26 cellular contexts compared by ENCODE assay signal in genomic region chr2:70381235-70381634, GRCh38.
DNase-seq lines count a peak whose midpoint lies in the region; ATAC-seq, FAIRE-seq and TF ChIP-seq lines count a peak whose summit lies in the region.
"Had no signal": no experiment of that assay in that cellular context is flagged by ENCODE, and none has a peak within 500 bp of the region (broad histone marks: within the 10 kb centered on the region; RNA-seq: fewer than 3 reads in every experiment).

No MANE protein-coding gene starts in this region.

- TF ChIP-seq EP300 in A549 (IDR thresholded peaks at IDR 0.05) = no peak

- TF ChIP-seq POLR2A in A549 (IDR thresholded peaks at IDR 0.05; ENCODE audit: low read length) = no peak

- H3K4me1 Mint-ChIP-seq in HFFc6 (ENCODE audit: low read depth) = peaks cover 32% of the 10 kb centered on the region
- H3K4me1 Mint-ChIP-seq in activated CD4-positive, alpha-beta memory T cell treated with anti-CD3 and anti-CD28 coated beads, Interleukin-2, amount 10 ng/mL, durations not matched to agents 7 days and 5 days = no peaks in the 10 kb centered on the region
- no peaks in the 10 kb centered on the region for H3K4me1 Mint-ChIP-seq in activated CD4-positive, alpha-beta memory T cell treated with anti-CD3 and anti-CD28 coated beads for 36 hours (ENCODE audit: low read depth)
- H3K4me1 Mint-ChIP-seq: naive B cell, T-cell had no signal

- no peaks in the 10 kb centered on the region for H3K27me3 ChIP-seq in RWPE2 (ENCODE audit: insufficient read depth, poor library complexity, severe bottlenecking)
- H3K27me3 ChIP-seq: cardiac muscle cell, suprapubic skin, vagina had no signal

- TF ChIP-seq RAD21 in A549 (conservative IDR thresholded peaks at IDR 0.05 in 1 of 2, IDR thresholded peaks at IDR 0.05 in 1 of 2) = no peak

- H3K27me3 Mint-ChIP-seq in HFFc6 (ENCODE audit: insufficient read depth) = no peaks in the 10 kb centered on the region
- peaks cover 15% of the 10 kb centered on the region for H3K27me3 Mint-ChIP-seq in activated CD4-positive, alpha-beta memory T cell treated with anti-CD3 and anti-CD28 coated beads, Interleukin-2, amount 10 ng/mL, durations not matched to agents 7 days and 5 days
- H3K27me3 Mint-ChIP-seq in activated CD4-positive, alpha-beta memory T cell treated with anti-CD3 and anti-CD28 coated beads for 36 hours = peaks cover 4% of the 10 kb centered on the region

- H3K27ac Mint-ChIP-seq in HFFc6 = peak overlapping the region; percentile 95
- H3K27ac Mint-ChIP-seq in activated CD4-positive, alpha-beta memory T cell treated with anti-CD3 and anti-CD28 coated beads, Interleukin-2, amount 10 ng/mL, durations not matched to agents 7 days and 5 days = no peak overlapping the region
- H3K27ac Mint-ChIP-seq in activated CD4-positive, alpha-beta memory T cell treated with anti-CD3 and anti-CD28 coated beads for 36 hours = no peak overlapping the region
- H3K27ac Mint-ChIP-seq: CD14-positive monocyte, naive B cell, T-cell had no signal

- H3K36me3 Mint-ChIP-seq in HFFc6 (ENCODE audit: low read depth) = no peaks in the 10 kb centered on the region
- H3K36me3 Mint-ChIP-seq in activated CD4-positive, alpha-beta memory T cell treated with anti-CD3 and anti-CD28 coated beads, Interleukin-2, amount 10 ng/mL, durations not matched to agents 7 days and 5 days (ENCODE audit: low read depth) = no peaks in the 10 kb centered on the region
- H3K36me3 Mint-ChIP-seq in activated CD4-positive, alpha-beta memory T cell treated with anti-CD3 and anti-CD28 coated beads for 36 hours = no peaks in the 10 kb centered on the region
- H3K36me3 Mint-ChIP-seq: CD14-positive monocyte, naive B cell, T-cell had no signal

- H3K27ac ChIP-seq in A549 (no peak overlapping the region), RWPE2 (ENCODE audit: poor library complexity, severe bottlenecking) (peak overlapping the region; percentile 91)
- H3K27ac ChIP-seq: cardiac muscle cell, gastrocnemius medialis, suprapubic skin, vagina had no signal

- FAIRE-seq in A549 (lab: Jason Lieb, UNC) = no peak

- TF ChIP-seq CTCF in A549 (IDR thresholded peaks at IDR 0.05) (no peak), HFFc6 (IDR thresholded peaks at IDR 0.05) (no peak), RWPE2 (IDR thresholded peaks at IDR 0.05; ENCODE audit: poor library complexity, severe bottlenecking) (no peak)

- H3K4me3 Mint-ChIP-seq in HFFc6 = peak overlapping the region; percentile 83
- no peak overlapping the region for H3K4me3 Mint-ChIP-seq in activated CD4-positive, alpha-beta memory T cell treated with anti-CD3 and anti-CD28 coated beads, Interleukin-2, amount 10 ng/mL, durations not matched to agents 7 days and 5 days
- H3K4me3 Mint-ChIP-seq in activated CD4-positive, alpha-beta memory T cell treated with anti-CD3 and anti-CD28 coated beads for 36 hours = no peak overlapping the region
- H3K4me3 Mint-ChIP-seq: CD14-positive monocyte, T-cell had no signal

- 12% methylated on average over 1 of the region's 1 CpG for WGBS in A549 (ENCODE audit: missing lambda C conversion rate)

- intact Hi-C loops in activated CD4-positive, alpha-beta memory T cell treated with anti-CD3 and anti-CD28 coated beads for 36 hours (cut with micrococcal nuclease) = no loop called here

- POLR2A ChIA-PET in A549 (lab: Yijun Ruan, JAX) = no interaction called here
- POLR2A ChIA-PET in activated CD4-positive, alpha-beta memory T cell treated with anti-CD3 and anti-CD28 coated beads, Interleukin-2, amount 10 ng/mL, durations not matched to agents 7 days and 5 days (lab: Charles Lee) = no interaction called here
- POLR2A ChIA-PET in activated CD4-positive, alpha-beta memory T cell treated with anti-CD3 and anti-CD28 coated beads for 36 hours (lab: Charles Lee) = no interaction called here

- CTCF ChIA-PET in A549 (lab: Yijun Ruan, JAX) = no interaction called here
- CTCF ChIA-PET in activated CD4-positive, alpha-beta memory T cell treated with anti-CD3 and anti-CD28 coated beads, Interleukin-2, amount 10 ng/mL, durations not matched to agents 7 days and 5 days (lab: Charles Lee) = no interaction called here
- CTCF ChIA-PET in activated CD4-positive, alpha-beta memory T cell treated with anti-CD3 and anti-CD28 coated beads for 36 hours (lab: Charles Lee) = no interaction called here

- H3K9me3 ChIP-seq in A549 = no peaks in the 10 kb centered on the region
- no peaks in the 10 kb centered on the region for H3K9me3 ChIP-seq in RWPE2 (ENCODE audit: severe bottlenecking)
- H3K9me3 ChIP-seq: gastrocnemius medialis, suprapubic skin, vagina had no signal

- no peak overlapping the region for H3K4me2 ChIP-seq in A549

- H3K4me3 ChIP-seq in A549 (no peak overlapping the region), RWPE2 (ENCODE audit: severe bottlenecking) (no peak overlapping the region)
- H3K4me3 ChIP-seq: cardiac muscle cell, gastrocnemius medialis, suprapubic skin, vagina had no signal

- no peaks in the 10 kb centered on the region for H3K4me1 ChIP-seq in A549
- peaks cover 21% of the 10 kb centered on the region for H3K4me1 ChIP-seq in RWPE2 (ENCODE audit: insufficient read depth, poor library complexity, severe bottlenecking)
- H3K4me1 ChIP-seq: gastrocnemius medialis, vagina had no signal

- DNase-seq in A549 (ENCODE audit: low read depth in 1 of 2, low spot score in 1 of 2) (no peak), HFFc6 (peak; percentile 25), RWPE2 (ENCODE audit: low spot score) (no peak), islet precursor cell (peak; percentile 24), activated gamma-delta T cell (lab: John Stamatoyannopoulos, UW) (no peak), CD1c-positive myeloid dendritic cell (ENCODE audit: extremely low spot score) (no peak)
- no peak for DNase-seq in activated CD4-positive, alpha-beta memory T cell treated with anti-CD3 and anti-CD28 coated beads, Interleukin-2, amount 10 ng/mL, durations not matched to agents 7 days and 5 days
- no peak for DNase-seq in activated CD4-positive, alpha-beta memory T cell treated with anti-CD3 and anti-CD28 coated beads for 36 hours
- DNase-seq: activated CD4-positive, alpha-beta T cell treated with anti-CD3 and anti-CD28 coated beads for 48 hours; activated effector memory CD4-positive, alpha-beta T cell treated with anti-CD3 and anti-CD28 coated beads, Interleukin-2, amount 50 U/mL, for 16 hours; dermis blood vessel endothelial cell; gastrocnemius medialis; GDM1; KG1; kidney glomerular epithelial cell; naive B cell; NCI-H1092; NCI-H1930; NCI-H510A; retina; T-cell had no signal

- ATAC-seq in A549 = no peak
- peak; percentile 41; the same call in 2 of the 3 replicates for ATAC-seq in RWPE2 (ENCODE audit: low read depth)
- ATAC-seq: gastrocnemius medialis, Right ventricle myocardium inferior, T-cell had no signal

- no peaks in the 10 kb centered on the region for H3K36me3 ChIP-seq in RWPE2 (ENCODE audit: low read depth)
- H3K36me3 ChIP-seq: cardiac muscle cell, gastrocnemius medialis, suprapubic skin, vagina had no signal

- H3K9me3 Mint-ChIP-seq in HFFc6 = no peaks in the 10 kb centered on the region
- no peaks in the 10 kb centered on the region for H3K9me3 Mint-ChIP-seq in activated CD4-positive, alpha-beta memory T cell treated with anti-CD3 and anti-CD28 coated beads, Interleukin-2, amount 10 ng/mL, durations not matched to agents 7 days and 5 days
- no peaks in the 10 kb centered on the region for H3K9me3 Mint-ChIP-seq in activated CD4-positive, alpha-beta memory T cell treated with anti-CD3 and anti-CD28 coated beads for 36 hours
- H3K9me3 Mint-ChIP-seq: T-cell had no signal

TF ChIP-seq in A549, 52 proteins besides CTCF, POLR2A, EP300 and RAD21:
- TF ChIP-seq RNF2 (IDR thresholded peaks at IDR 0.05; ENCODE audit: borderline replicate concordance, low read depth) (no peak), TFCP2L1 (CRISPR knock-in tag; IDR thresholded peaks at IDR 0.05) (no peak), CEBPB (IDR thresholded peaks at IDR 0.05) (no peak), NFE2L2 (conservative IDR thresholded peaks at IDR 0.05; ENCODE audit: low read length) (no peak), FOSL2 (IDR thresholded peaks at IDR 0.05) (no peak), FOSL2 (CRISPR knock-in tag; IDR thresholded peaks at IDR 0.05) (0 out of 2 replicates have a peak, but pooled peaks have one; percentile 10)
- TF ChIP-seq, protein P1, sequence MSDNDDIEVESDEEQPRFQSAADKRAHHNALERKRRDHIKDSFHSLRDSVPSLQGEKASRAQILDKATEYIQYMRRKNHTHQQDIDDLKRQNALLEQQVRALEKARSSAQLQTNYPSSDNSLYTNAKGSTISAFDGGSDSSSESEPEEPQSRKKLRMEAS (IDR thresholded peaks at IDR 0.05) = no peak

Comparison
In these comparisons a context has a peak if more than half of its experiments do, and no peak if none do; other contexts are left out.
1. DNase-seq: peak in HFFc6 (single experiment) and islet precursor cell (single experiment); none in A549 (0 of 2), RWPE2 (single experiment), activated CD4-positive, alpha-beta memory T cell treated with anti-CD3 and anti-CD28 coated beads, Interleukin-2, amount 10 ng/mL, durations not matched to agents 7 days and 5 days (single experiment), activated gamma-delta T cell (single experiment), CD1c-positive myeloid dendritic cell (single experiment) and activated CD4-positive, alpha-beta memory T cell treated with anti-CD3 and anti-CD28 coated beads for 36 hours (single experiment).